In genomic region chr12:66187016-66187415, GRCh38 we compare ENCODE assay signal across 34 cellular contexts. TPM values are rescaled to one million over a fixed set of nuclear protein-coding genes. Genes with fewer than 3 reads are reported as not detected.
DNase-seq lines count a peak whose midpoint lies in the region; ATAC-seq, FAIRE-seq and TF ChIP-seq lines count a peak whose summit lies in the region.
"Had no signal": no experiment of that assay in that cellular context is flagged by ENCODE, and none has a peak within 500 bp of the region (broad histone marks: within the 10 kb centered on the region; RNA-seq: fewer than 3 reads in every experiment).

No MANE protein-coding gene starts in this region.

- H4K20me1 ChIP-seq in OCI-LY7 (ENCODE audit: insufficient read depth, low read length), result no peaks in the 10 kb centered on the region
- no peaks in the 10 kb centered on the region for H4K20me1 ChIP-seq in SK-N-SH (ENCODE audit: insufficient read depth)

- H3K9me3 Mint-ChIP-seq in CD4-positive, CD25-positive, alpha-beta regulatory T cell, result peaks cover 0 to 10% (median 5%) of the 10 kb centered on the region in 7 donors
- peaks cover 0 to 6% (median 2%) of the 10 kb centered on the region in 6 donors for H3K9me3 Mint-ChIP-seq in immature natural killer cell

- no peak for TF ChIP-seq POLR2A in sigmoid colon (IDR thresholded peaks at IDR 0.05)

- peaks cover 11% of the 10 kb centered on the region for H3K27me3 ChIP-seq in CD4-positive, CD25-positive, alpha-beta regulatory T cell (ENCODE audit: control insufficient read depth, insufficient read depth, low read length)
- peaks cover 5 to 45% (median 15%) of the 10 kb centered on the region in 3 donors for H3K27me3 ChIP-seq in sigmoid colon
- peaks cover 0 to 10% (median 0%) of the 10 kb centered on the region in 4 donors for H3K27me3 ChIP-seq in pancreas
- H3K27me3 ChIP-seq in SK-N-SH (ENCODE audit: insufficient read depth), result peaks cover 49% of the 10 kb centered on the region
- H3K27me3 ChIP-seq: MG63, Peyer's patch, SJCRH30, testis had no signal

- DNase-seq in CD4-positive, CD25-positive, alpha-beta regulatory T cell, result no peak
- peak; percentile 24 for DNase-seq in OCI-LY7 (ENCODE audit: low spot score)
- DNase-seq in immature natural killer cell, result no peak
- DNase-seq in sigmoid colon, result no peak
- DNase-seq in pancreas, result no peak
- DNase-seq in SK-N-SH, result no peak
- DNase-seq: activated CD4-positive, alpha-beta T cell treated with anti-CD3 and anti-CD28 coated beads for 48 hours; activated gamma-delta T cell treated with Interleukin-2 at 50 U/mL for 16 hours; activated T-cell treated with anti-CD3 and anti-CD28 coated beads, Interleukin-2, amount 50 U/mL, for 1 hour; effector memory CD4-positive, alpha-beta T cell; foreskin keratinocyte; KG1; left cardiac atrium; MG63; NCI-H1417; NCI-H2081; NCI-H2227 treated with DMSO at 0.1 percent for 48 hours; NCI-H69; Peyer's patch; posterior cingulate gyrus; right lobe of liver; SJCRH30; stimulated activated CD4-positive, alpha-beta T cell treated with anti-CD3 and anti-CD28 coated beads, Interleukin-4, amount 100 ng/mL, for 4 hours; stimulated activated naive B cell treated with anti-CD40 and anti-IgM and Interleukin-4, amounts not matched to agents 10 μg/mL and 1 μg/mL and 100 μg/mL, for 72 hours; T-helper 2 cell; testis had no signal

- POLR2A ChIA-PET in OCI-LY7 (lab: Charles Lee), result interaction anchor here (0.5 to 2.2 kb wide), 3 partner anchors 9 to 1266 kb away, joined by 3 to 8 read pairs (median 4); no protein-coding TSS in a partner anchor
- POLR2A ChIA-PET in SK-N-SH (lab: Yijun Ruan, JAX), result no interaction called here

- TF ChIP-seq RAD21 in SK-N-SH (IDR thresholded peaks at IDR 0.05; ENCODE audit: low read length), result no peak

- intact Hi-C loops in OCI-LY7 (cut with micrococcal nuclease; ENCODE audit: unreplicated experiment), result no loop called here
- intact Hi-C loops in sigmoid colon (cut with DNase I), result no loop called here
- intact Hi-C loops in pancreas (cut with DNase I), result no loop called here

- peak overlapping the region; percentile 35 to 85 (median 48) for H3K4me3 Mint-ChIP-seq in CD4-positive, CD25-positive, alpha-beta regulatory T cell
- H3K4me3 Mint-ChIP-seq in immature natural killer cell, result peak overlapping the region in 3 of 5 donors; percentile 25 to 44 (median 34)

- TF ChIP-seq EP300 in sigmoid colon (IDR thresholded peaks at IDR 0.05) (no peak), SK-N-SH (IDR thresholded peaks at IDR 0.05; ENCODE audit: borderline replicate concordance in 1 of 2, low read depth in 1 of 2, low read length in 1 of 2) (no peak)

- no peaks in the 10 kb centered on the region for H3F3A ChIP-seq in SK-N-SH (replicated peaks; ENCODE audit: insufficient read depth)

- no peaks in the 10 kb centered on the region for H3K36me3 ChIP-seq in CD4-positive, CD25-positive, alpha-beta regulatory T cell (ENCODE audit: control insufficient read depth, insufficient read depth, low read length)
- no peaks in the 10 kb centered on the region for H3K36me3 ChIP-seq in OCI-LY7 (ENCODE audit: insufficient read depth, low read length)
- no peaks in the 10 kb centered on the region for H3K36me3 ChIP-seq in sigmoid colon
- H3K36me3 ChIP-seq in pancreas, result no peaks in the 10 kb centered on the region
- no peaks in the 10 kb centered on the region for H3K36me3 ChIP-seq in SK-N-SH (replicated peaks in 1 of 2; ENCODE audit: control insufficient read depth in 1 of 2, insufficient read depth in 2 of 2, low read length in 1 of 2)
- H3K36me3 ChIP-seq: MG63, Peyer's patch, right lobe of liver had no signal

- CTCF ChIA-PET in OCI-LY7 (lab: Charles Lee; ENCODE audit: unreplicated experiment), result no interaction called here
- CTCF ChIA-PET in SK-N-SH (lab: Yijun Ruan, JAX), result no interaction called here

- H3K4me2 ChIP-seq in OCI-LY7 (ENCODE audit: low read length) (peak overlapping the region; percentile 15; the same call in 1 of the 2 replicates), SK-N-SH (no peak overlapping the region)

- H3K27ac Mint-ChIP-seq in CD4-positive, CD25-positive, alpha-beta regulatory T cell, result no peak overlapping the region
- H3K27ac Mint-ChIP-seq in immature natural killer cell, result no peak overlapping the region
- H3K27ac Mint-ChIP-seq: stimulated activated naive B cell treated with anti-CD40 and anti-IgM and Interleukin-4, amounts not matched to agents 10 μg/mL and 1 μg/mL and 100 μg/mL, for 72 hours had no signal

- H3K9ac ChIP-seq in SK-N-SH, result no peak overlapping the region

- WGBS in sigmoid colon, 2 donors, result 71 to 82% methylated on average over 2 of the region's 2 CpGs
- WGBS in pancreas, 2 donors, result 70 to 80% methylated on average over 2 of the region's 2 CpGs
- 24% methylated on average over 2 of the region's 2 CpGs for WGBS in SK-N-SH (ENCODE audit: low lambda C conversion rate)

- ATAC-seq in CD4-positive, CD25-positive, alpha-beta regulatory T cell (ENCODE audit: low read depth in 2 of 2), result no peak
- ATAC-seq in pancreas (no peak), GM21360 (IDR thresholded peaks at IDR 0.05; ENCODE audit: unreplicated experiment) (no peak), HG03442 (IDR thresholded peaks at IDR 0.05; ENCODE audit: unreplicated experiment) (no peak)
- ATAC-seq: esophagus mucosa; foreskin keratinocyte; left cardiac atrium; stimulated activated naive B cell treated with anti-CD40 and anti-IgM and Interleukin-4, amounts not matched to agents 10 μg/mL and 1 μg/mL and 100 μg/mL, for 72 hours had no signal

- no peak for FAIRE-seq in pancreas (lab: Jason Lieb, UNC)
- FAIRE-seq: bronchial epithelial cell, colon, GM12891, H1 had no signal

- H3K79me2 ChIP-seq in OCI-LY7 (ENCODE audit: insufficient read depth, low read depth, low read length), result no peaks in the 10 kb centered on the region
- no peaks in the 10 kb centered on the region for H3K79me2 ChIP-seq in SK-N-SH (ENCODE audit: insufficient read depth)

- H3K27me3 Mint-ChIP-seq in CD4-positive, CD25-positive, alpha-beta regulatory T cell, result peaks cover 34% of the 10 kb centered on the region
- H3K27me3 Mint-ChIP-seq in immature natural killer cell (ENCODE audit: low read depth in 3 of 3), result peaks cover 9 to 45% (median 29%) of the 10 kb centered on the region in 3 donors

- H3K27ac ChIP-seq in CD4-positive, CD25-positive, alpha-beta regulatory T cell (ENCODE audit: insufficient read depth, low read length, poor library complexity, severe bottlenecking), result no peak overlapping the region
- H3K27ac ChIP-seq in OCI-LY7 (ENCODE audit: low read depth, low read length, poor library complexity, severe bottlenecking), result peak overlapping the region; percentile 5
- H3K27ac ChIP-seq in sigmoid colon, result peak overlapping the region in 3 of 4 donors; percentile 7 to 39 (median 8)
- no peak overlapping the region for H3K27ac ChIP-seq in pancreas
- no peak overlapping the region for H3K27ac ChIP-seq in SK-N-SH (ENCODE audit: low read depth in 2 of 2, low read length in 1 of 2)
- H3K27ac ChIP-seq: C4-2B, foreskin keratinocyte, Peyer's patch, SJCRH30, testis had no signal

- peaks cover 0 to 4% of the 10 kb centered on the region in 2 experiments for H3K9me3 ChIP-seq in CD4-positive, CD25-positive, alpha-beta regulatory T cell (ENCODE audit: control insufficient read depth in 2 of 2, low read length in 2 of 2)
- H3K9me3 ChIP-seq in OCI-LY7 (ENCODE audit: low read length), result no peaks in the 10 kb centered on the region
- no peaks in the 10 kb centered on the region for H3K9me3 ChIP-seq in sigmoid colon
- H3K9me3 ChIP-seq in pancreas, result no peaks in the 10 kb centered on the region
- H3K9me3 ChIP-seq in SK-N-SH, result no peaks in the 10 kb centered on the region
- H3K9me3 ChIP-seq: MG63, Peyer's patch, right lobe of liver, testis had no signal

- H3K36me3 Mint-ChIP-seq in CD4-positive, CD25-positive, alpha-beta regulatory T cell, result no peaks in the 10 kb centered on the region
- H3K36me3 Mint-ChIP-seq in immature natural killer cell, result peaks cover 0 to 16% (median 0%) of the 10 kb centered on the region in 3 donors

- BruUV-seq in OCI-LY7 (replicated peaks; lab: Mats Ljungman, UMichigan), result no TSS peak

- no peaks in the 10 kb centered on the region for H3K4me1 ChIP-seq in CD4-positive, CD25-positive, alpha-beta regulatory T cell (ENCODE audit: control insufficient read depth, insufficient read depth, low read length, poor library complexity, severe bottlenecking)
- peaks cover 18% of the 10 kb centered on the region for H3K4me1 ChIP-seq in OCI-LY7 (ENCODE audit: insufficient read depth, low read length, poor library complexity, severe bottlenecking)
- H3K4me1 ChIP-seq in sigmoid colon, result peaks cover 0 to 12% (median 2%) of the 10 kb centered on the region in 4 donors
- H3K4me1 ChIP-seq in pancreas, result no peaks in the 10 kb centered on the region
- peaks cover 0 to 4% of the 10 kb centered on the region in 2 experiments; a peak in 1 of 4 replicates for H3K4me1 ChIP-seq in SK-N-SH (ENCODE audit: control insufficient read depth in 1 of 2, insufficient read depth in 2 of 2, low read depth in 1 of 2, low read length in 1 of 2)
- H3K4me1 ChIP-seq: foreskin keratinocyte had no signal

- H2AFZ ChIP-seq in OCI-LY7 (ENCODE audit: low read length), result peak overlapping the region; percentile 74; the same call in 1 of the 2 replicates
- no peak overlapping the region for H2AFZ ChIP-seq in SK-N-SH (ENCODE audit: low read depth)

- H3K9me2 ChIP-seq in OCI-LY7 (ENCODE audit: insufficient read depth, low read length), result no peaks in the 10 kb centered on the region
- no peaks in the 10 kb centered on the region for H3K9me2 ChIP-seq in SK-N-SH

- TF ChIP-seq CTCF in OCI-LY7 (conservative IDR thresholded peaks at IDR 0.05; ENCODE audit: low read length), result no peak
- no peak for TF ChIP-seq CTCF in sigmoid colon (IDR thresholded peaks at IDR 0.05)
- no peak for TF ChIP-seq CTCF in pancreas (IDR thresholded peaks at IDR 0.05)
- no peak for TF ChIP-seq CTCF in SK-N-SH (IDR thresholded peaks at IDR 0.05)

- H3K4me1 Mint-ChIP-seq in CD4-positive, CD25-positive, alpha-beta regulatory T cell, result peaks cover 5 to 17% (median 12%) of the 10 kb centered on the region in 4 donors
- H3K4me1 Mint-ChIP-seq in immature natural killer cell, result peaks cover 5 to 18% of the 10 kb centered on the region in 2 donors

- no peak overlapping the region for H3K4me3 ChIP-seq in CD4-positive, CD25-positive, alpha-beta regulatory T cell (ENCODE audit: low read depth, low read length)
- H3K4me3 ChIP-seq in OCI-LY7 (ENCODE audit: low read depth, low read length, poor library complexity, severe bottlenecking) (no peak overlapping the region), sigmoid colon (no peak overlapping the region), pancreas (no peak overlapping the region), SK-N-SH (ENCODE audit: low read depth in 2 of 2, low read length in 1 of 2) (no peak overlapping the region)
- H3K4me3 ChIP-seq: MG63, Peyer's patch, right lobe of liver, SJCRH30, testis had no signal

RNA-seq across cellular contexts. Expression of gene IRAK3, which starts 2.0 kb away (rescaled TPM):
- 3.6 TPM for total RNA-seq in CD4-positive, CD25-positive, alpha-beta regulatory T cell
- 1 to 10 TPM in 2 of 4 donors, under 1 TPM in 2; 0.23 to 1.6 (median 1.1) TPM for polyA plus RNA-seq in CD4-positive, CD25-positive, alpha-beta regulatory T cell
- total RNA-seq in OCI-LY7 (2014; rRNA removed; shearing (Covaris generic)), result 0.95 TPM in 1 of 2 replicates, not detected in the other
- total RNA-seq in OCI-LY7 (2022) (0.04 and 0.08 TPM in 2 replicates), sigmoid colon (10 to 100 TPM in 3 of 4 donors, 1 to 10 TPM in 1; 9.4 to 17.1 (median 15.5) TPM), pancreas (1 to 10 TPM in 4 of 6 donors, under 1 TPM in 2; 0.55 to 5.3 (median 1.8) TPM)
- polyA plus RNA-seq in immature natural killer cell (1 to 10 TPM in 1 of 3 donors, under 1 TPM in 1, not detected in 1; 0.53 to 1.2 TPM), sigmoid colon (1 to 10 TPM; 1.4 to 4.4 (median 1.8) TPM), pancreas (1 to 10 TPM; 1.1 TPM), SK-N-SH (2012; rRNA removed) (not detected in 2 replicates)
- polyA plus RNA-seq in SK-N-SH (2012; cell fraction: cytosol; rRNA removed), result not detected in 2 replicates
- not detected in 2 replicates for polyA plus RNA-seq in SK-N-SH (2012; cell fraction: nucleus; rRNA removed)

RNA-seq across cellular contexts. Expression of gene TMBIM4, which starts 17.2 kb away (rescaled TPM):
- 51.1 TPM for total RNA-seq in CD4-positive, CD25-positive, alpha-beta regulatory T cell
- polyA plus RNA-seq in CD4-positive, CD25-positive, alpha-beta regulatory T cell, result 100 to 1,000 TPM; 313 to 470 (median 385) TPM
- total RNA-seq in OCI-LY7 (2014; rRNA removed; shearing (Covaris generic)), result 16.0 and 19.2 TPM in 2 replicates
- total RNA-seq in OCI-LY7 (2022) (57.0 and 62.7 TPM in 2 replicates), sigmoid colon (100 to 1,000 TPM; 142 to 200 (median 160) TPM), pancreas (10 to 100 TPM; 56.4 to 79.4 (median 64.1) TPM)
- polyA plus RNA-seq in immature natural killer cell (100 to 1,000 TPM; 314 to 540 (median 336) TPM), sigmoid colon (100 to 1,000 TPM in 1 of 3 donors, 10 to 100 TPM in 2; 77.2 to 169 (median 78.7) TPM), pancreas (100 to 1,000 TPM in 1 of 2 donors, 10 to 100 TPM in 1; 59.4 to 106 TPM), SK-N-SH (2012; rRNA removed) (68.5 and 94.6 TPM in 2 replicates)
- 88.9 and 103 TPM in 2 replicates for polyA plus RNA-seq in SK-N-SH (2012; cell fraction: cytosol; rRNA removed)
- polyA plus RNA-seq in SK-N-SH (2012; cell fraction: nucleus; rRNA removed), result 22.3 and 35.3 TPM in 2 replicates

RNA-seq across cellular contexts. Expression of gene LLPH, which starts 56.5 kb away (rescaled TPM):
- 32.9 TPM for total RNA-seq in CD4-positive, CD25-positive, alpha-beta regulatory T cell
- polyA plus RNA-seq in CD4-positive, CD25-positive, alpha-beta regulatory T cell, result 10 to 100 TPM; 31.2 to 52.4 (median 40.3) TPM
- total RNA-seq in OCI-LY7 (2014; rRNA removed; shearing (Covaris generic)), result 5.7 and 17.0 TPM in 2 replicates
- total RNA-seq in OCI-LY7 (2022), result 34.5 and 39.6 TPM in 2 replicates
- 10 to 100 TPM; 34.9 to 44.1 (median 36.4) TPM for polyA plus RNA-seq in immature natural killer cell
- total RNA-seq in sigmoid colon, result 10 to 100 TPM in 1 of 4 donors, 1 to 10 TPM in 3; 5.0 to 10.3 (median 6.7) TPM
- polyA plus RNA-seq in sigmoid colon, result 10 to 100 TPM; 27.2 to 30.6 (median 27.5) TPM
- 10 to 100 TPM in 1 of 6 donors, 1 to 10 TPM in 5; 4.7 to 10.1 (median 7.9) TPM for total RNA-seq in pancreas
- polyA plus RNA-seq in pancreas, result 10 to 100 TPM in 1 of 2 donors, 1 to 10 TPM in 1; 3.8 to 10.5 TPM
- 7.4 and 9.1 TPM in 2 replicates for polyA plus RNA-seq in SK-N-SH (2012; rRNA removed)
- 16.7 and 33.6 TPM in 2 replicates for polyA plus RNA-seq in SK-N-SH (2012; cell fraction: cytosol; rRNA removed)
- polyA plus RNA-seq in SK-N-SH (2012; cell fraction: nucleus; rRNA removed), result 1.3 and 2.8 TPM in 2 replicates

Comparison
In these comparisons a context has a peak if more than half of its experiments do, and no peak if none do; other contexts are left out.
1. H3K27ac ChIP-seq: peak in OCI-LY7 (single experiment) and sigmoid colon (3 of 4); none in CD4-positive, CD25-positive, alpha-beta regulatory T cell (single experiment), pancreas (0 of 4) and SK-N-SH (0 of 2).